In genomic region chr20:21026951-21027350, GRCh38 we compare ENCODE assay signal across 17 cellular contexts.
DNase-seq lines count a peak whose midpoint lies in the region; ATAC-seq, FAIRE-seq and TF ChIP-seq lines count a peak whose summit lies in the region.
"Had no signal": no experiment of that assay in that cellular context is flagged by ENCODE, and none has a peak within 500 bp of the region (broad histone marks: within the 10 kb centered on the region; RNA-seq: fewer than 3 reads in every experiment).

No MANE protein-coding gene starts in this region.

- no peak for TF ChIP-seq EP300 in HepG2 (IDR thresholded peaks at IDR 0.05; ENCODE audit: low read depth in 2 of 2, low read length in 2 of 2)
- no peak for TF ChIP-seq EP300 in HepG2 (CRISPR knock-in tag; IDR thresholded peaks at IDR 0.05; ENCODE audit: borderline replicate concordance)

- CTCF ChIA-PET in HepG2 (lab: Yijun Ruan, JAX; ENCODE audit: low intra/inter-chr PET ratio, low total read pairs), result no interaction called here

- 79% methylated on average over 6 of the region's 6 CpGs for WGBS in HepG2 (ENCODE audit: low lambda C conversion rate)
- WGBS in right lobe of liver (ENCODE audit: insufficient coverage, low coverage, low lambda C conversion rate, missing lambda C conversion rate), result 52% methylated on average over 5 of the region's 6 CpGs
- WGBS in thyroid gland, 2 donors, result 80% methylated on average over 6 of the region's 6 CpGs
- no CpG with 5 or more reads among the region's 6 CpGs for WGBS in H9 (ENCODE audit: extremely low coverage, insufficient read length, low lambda C conversion rate)

- no peak overlapping the region for H2BK12ac ChIP-seq in H9 (ENCODE audit: insufficient read length, low read depth, low read length)

- TF ChIP-seq RAD21 in HepG2 (CRISPR knock-in tag; IDR thresholded peaks at IDR 0.05), result no peak

- peaks cover 56% of the 10 kb centered on the region for H3K4me1 ChIP-seq in HepG2 (ENCODE audit: insufficient read depth, low read length)
- H3K4me1 ChIP-seq in right lobe of liver, result no peaks in the 10 kb centered on the region
- peaks cover 33% of the 10 kb centered on the region for H3K4me1 ChIP-seq in SJCRH30
- peaks cover 21 to 23% of the 10 kb centered on the region in 2 donors for H3K4me1 ChIP-seq in thyroid gland
- H3K4me1 ChIP-seq in neural progenitor cell, result peaks cover 27% of the 10 kb centered on the region
- H3K4me1 ChIP-seq in H9 (ENCODE audit: insufficient read depth, low read length), result no peaks in the 10 kb centered on the region
- H3K4me1 ChIP-seq: BLaER1 treated with 17β-estradiol and CSF1 and Interleukin-3, amounts not matched to agents 10 nM and 100 nM; HAP-1 had no signal

- no peak overlapping the region for H3T11ph ChIP-seq in H9 (ENCODE audit: low read length)

- TF ChIP-seq POLR2A in HepG2 (IDR thresholded peaks at IDR 0.05; ENCODE audit: insufficient read depth in 1 of 2, low read depth in 2 of 2, low read length in 2 of 2) (no peak), right lobe of liver (IDR thresholded peaks at IDR 0.05) (no peak), thyroid gland (IDR thresholded peaks at IDR 0.05) (no peak)

- no peaks in the 10 kb centered on the region for H3K79me1 ChIP-seq in H9 (ENCODE audit: insufficient read depth, low read depth, low read length, poor library complexity, severe bottlenecking)

- H3K4me3 Mint-ChIP-seq in neural progenitor cell (no peak overlapping the region), H9 (no peak overlapping the region)
- H3K4me3 Mint-ChIP-seq: B cell; CD8-positive, alpha-beta T cell; HFFc6 had no signal

- H2BK20ac ChIP-seq in H9 (ENCODE audit: low read depth, low read length, poor library complexity, severe bottlenecking), result no peak overlapping the region

- DNase-seq in HepG2 (ENCODE audit: low spot score), result no peak
- no peak for DNase-seq in right lobe of liver
- peak; percentile 76 for DNase-seq in LoVo (ENCODE audit: low spot score)
- peak; percentile 57 to 75 for DNase-seq in SJCRH30
- peak; percentile 45 to 62 for DNase-seq in thyroid gland
- DNase-seq in neural progenitor cell (ENCODE audit: low spot score), result no peak
- no peak for DNase-seq in H9
- no peak for DNase-seq in iPS-NIHi11 (ENCODE audit: low spot score)
- DNase-seq: Calu3; CD8-positive, alpha-beta T cell; DMS79 treated with DMSO at 0.1 percent for 48 hours; GF-D8; GOT3 had no signal

- H3K27ac ChIP-seq in HepG2 (ENCODE audit: extremely low read length, insufficient read depth, low read length), result no peak overlapping the region
- H3K27ac ChIP-seq in right lobe of liver, result no peak overlapping the region
- peak overlapping the region; percentile 57; the same call in 1 of the 2 replicates for H3K27ac ChIP-seq in SJCRH30
- H3K27ac ChIP-seq in thyroid gland, result no peak overlapping the region
- H3K27ac ChIP-seq in neural progenitor cell, result no peak overlapping the region
- H3K27ac ChIP-seq in H9 (ENCODE audit: insufficient read length, low read depth, low read length), result no peak overlapping the region
- H3K27ac ChIP-seq: BLaER1 treated with 17β-estradiol and CSF1 and Interleukin-3, amounts not matched to agents 10 nM and 100 nM had no signal

- H3K4me3 ChIP-seq in HepG2 (replicated peaks in 1 of 3; ENCODE audit: insufficient read depth in 1 of 3, low read depth in 2 of 3, low read length in 3 of 3), result no peak overlapping the region
- no peak overlapping the region for H3K4me3 ChIP-seq in right lobe of liver
- H3K4me3 ChIP-seq in SJCRH30, result peak overlapping the region; percentile 38
- H3K4me3 ChIP-seq in thyroid gland (replicated peaks in 1 of 3), result no peak overlapping the region
- no peak overlapping the region for H3K4me3 ChIP-seq in neural progenitor cell
- H3K4me3 ChIP-seq: BLaER1 treated with 17β-estradiol and CSF1 and Interleukin-3, amounts not matched to agents 10 nM and 100 nM; HAP-1 had no signal

- H3K36me3 ChIP-seq in HepG2 (replicated peaks in 1 of 2; ENCODE audit: control insufficient read depth in 1 of 2, insufficient read depth in 2 of 2, low read length in 2 of 2) (no peaks in the 10 kb centered on the region), right lobe of liver (no peaks in the 10 kb centered on the region), SJCRH30 (no peaks in the 10 kb centered on the region), thyroid gland (no peaks in the 10 kb centered on the region), neural progenitor cell (no peaks in the 10 kb centered on the region)
- H3K36me3 ChIP-seq: BLaER1 treated with 17β-estradiol and CSF1 and Interleukin-3, amounts not matched to agents 10 nM and 100 nM; HAP-1 had no signal

- no peak overlapping the region for H4K8ac ChIP-seq in H9 (replicated peaks; ENCODE audit: insufficient read length, low read depth, low read length)

- peaks cover 20% of the 10 kb centered on the region for H3K4me1 Mint-ChIP-seq in neural progenitor cell
- peaks cover 4 to 12% of the 10 kb centered on the region in 2 experiments; a peak in 3 of 4 replicates for H3K4me1 Mint-ChIP-seq in H9
- H3K4me1 Mint-ChIP-seq: B cell had no signal

- H4K20me1 ChIP-seq in HepG2 (ENCODE audit: insufficient read depth, low read length), result no peaks in the 10 kb centered on the region
- no peaks in the 10 kb centered on the region for H4K20me1 ChIP-seq in neural progenitor cell (ENCODE audit: low read depth)
- no peaks in the 10 kb centered on the region for H4K20me1 ChIP-seq in H9 (ENCODE audit: control insufficient read depth, insufficient read depth, insufficient read length)
- H4K20me1 ChIP-seq: BLaER1 treated with 17β-estradiol and CSF1 and Interleukin-3, amounts not matched to agents 10 nM and 100 nM had no signal

- no peak overlapping the region for H3K4me2 ChIP-seq in HepG2 (ENCODE audit: low read depth, low read length)
- H3K4me2 ChIP-seq in neural progenitor cell, result no peak overlapping the region
- H3K4me2 ChIP-seq in H9 (ENCODE audit: insufficient read depth, insufficient read length, low read length), result no peak overlapping the region
- H3K4me2 ChIP-seq: BLaER1 treated with 17β-estradiol and CSF1 and Interleukin-3, amounts not matched to agents 10 nM and 100 nM had no signal

- FAIRE-seq in HepG2 (lab: Jason Lieb, UNC), result peak; percentile 57

- H3K56ac ChIP-seq in H9 (ENCODE audit: insufficient read length, low read depth, low read length), result no peak overlapping the region

- H4K91ac ChIP-seq in H9 (ENCODE audit: insufficient read length, low read depth, low read length), result no peak overlapping the region

- no peak overlapping the region for H3K23ac ChIP-seq in H9 (ENCODE audit: insufficient read length, low read depth, low read length)

- no peak overlapping the region for H2BK120ac ChIP-seq in H9 (ENCODE audit: low read depth, low read length, poor library complexity, severe bottlenecking)

- no peak for ATAC-seq in HepG2
- ATAC-seq in right lobe of liver, result no peak
- ATAC-seq: CD8-positive, alpha-beta T cell had no signal

- H3K9me3 ChIP-seq in HepG2 (ENCODE audit: low read length) (no peaks in the 10 kb centered on the region), right lobe of liver (no peaks in the 10 kb centered on the region), SJCRH30 (replicated peaks) (no peaks in the 10 kb centered on the region), thyroid gland (no peaks in the 10 kb centered on the region), neural progenitor cell (ENCODE audit: low read depth) (no peaks in the 10 kb centered on the region), H9 (ENCODE audit: control insufficient read depth, low read depth, low read length) (no peaks in the 10 kb centered on the region)
- H3K9me3 ChIP-seq: BLaER1 treated with 17β-estradiol and CSF1 and Interleukin-3, amounts not matched to agents 10 nM and 100 nM; HAP-1 had no signal

- no peak overlapping the region for H3K4ac ChIP-seq in H9 (ENCODE audit: low read depth, low read length)

- peaks cover 17% of the 10 kb centered on the region for H3K27me3 Mint-ChIP-seq in neural progenitor cell (ENCODE audit: insufficient read depth, low read depth)
- peaks cover 2% of the 10 kb centered on the region; the same call in 1 of the 2 replicates for H3K27me3 Mint-ChIP-seq in H9 (ENCODE audit: low read depth)

- no peak overlapping the region for H3K9ac ChIP-seq in HepG2 (ENCODE audit: insufficient read depth, low read depth, low read length)
- H3K9ac ChIP-seq in neural progenitor cell, result no peak overlapping the region
- H3K9ac ChIP-seq in H9 (ENCODE audit: extremely low read depth, insufficient read length, low read length), result no peak overlapping the region
- H3K9ac ChIP-seq: BLaER1 treated with 17β-estradiol and CSF1 and Interleukin-3, amounts not matched to agents 10 nM and 100 nM had no signal

- no peak overlapping the region for H2AK5ac ChIP-seq in H9 (ENCODE audit: insufficient read length, low read length)

- H3K79me2 ChIP-seq in HepG2 (ENCODE audit: insufficient read depth, low read length), result no peaks in the 10 kb centered on the region
- H3K79me2 ChIP-seq in neural progenitor cell (ENCODE audit: low read depth), result no peaks in the 10 kb centered on the region
- H3K79me2 ChIP-seq in H9 (ENCODE audit: insufficient read depth, low read length), result no peaks in the 10 kb centered on the region

- H2BK15ac ChIP-seq in H9 (ENCODE audit: low read depth, low read length), result no peak overlapping the region

- no peak overlapping the region for H3K18ac ChIP-seq in H9 (ENCODE audit: insufficient read length, low read depth, low read length)

- intact Hi-C loops in HepG2 (cut with micrococcal nuclease; ENCODE audit: unreplicated experiment), result no loop called here
- intact Hi-C loops in right lobe of liver (cut with DNase I), result no loop called here
- intact Hi-C loops in thyroid gland (cut with DNase I), result no loop called here

- no peak overlapping the region for H3K27ac Mint-ChIP-seq in neural progenitor cell
- H3K27ac Mint-ChIP-seq in H9, result no peak overlapping the region
- H3K27ac Mint-ChIP-seq: B cell; CD8-positive, alpha-beta T cell; HFFc6 had no signal

- H4K5ac ChIP-seq in H9 (ENCODE audit: insufficient read length, low read depth, low read length), result no peak overlapping the region

- POLR2A ChIA-PET in HepG2 (lab: Yijun Ruan, JAX), result interaction anchor here (0.9 kb wide), 1 partner anchor 107 kb away, joined by 4 read pairs; no protein-coding TSS in a partner anchor

- H3K36me3 Mint-ChIP-seq in neural progenitor cell (no peaks in the 10 kb centered on the region), H9 (ENCODE audit: insufficient read depth in 1 of 3, low read depth in 3 of 3) (no peaks in the 10 kb centered on the region; a peak in 1 of 7 replicates)
- H3K36me3 Mint-ChIP-seq: CD8-positive, alpha-beta T cell had no signal

- H3K23me2 ChIP-seq in H9 (ENCODE audit: insufficient read length, low read depth, low read length, poor library complexity, severe bottlenecking), result no peaks in the 10 kb centered on the region

- no peak overlapping the region for H2AFZ ChIP-seq in HepG2 (ENCODE audit: low read length)
- no peak overlapping the region for H2AFZ ChIP-seq in neural progenitor cell (replicated peaks)
- H2AFZ ChIP-seq in H9 (ENCODE audit: low read length), result no peak overlapping the region

- no peak overlapping the region for H2BK5ac ChIP-seq in H9 (ENCODE audit: insufficient read length, low read length)

- H3K14ac ChIP-seq in H9 (ENCODE audit: insufficient read depth, low read length), result no peak overlapping the region

- H3K9me3 Mint-ChIP-seq in neural progenitor cell, result peaks cover 6% of the 10 kb centered on the region
- H3K9me3 Mint-ChIP-seq in H9, result no peaks in the 10 kb centered on the region
- H3K9me3 Mint-ChIP-seq: CD8-positive, alpha-beta T cell had no signal

- TF ChIP-seq CTCF in HepG2 (CRISPR knock-in tag; IDR thresholded peaks at IDR 0.05) (no peak), right lobe of liver (IDR thresholded peaks at IDR 0.05) (no peak), thyroid gland (IDR thresholded peaks at IDR 0.05) (no peak), neural progenitor cell (IDR thresholded peaks at IDR 0.05) (no peak), H9 (conservative IDR thresholded peaks at IDR 0.05) (no peak)

- in situ Hi-C loops in HepG2 (cut with HindIII; ENCODE audit: extremely low pct_ligation_motif_present, low pct_unique_long_range_greater_than_20kb), result loop anchor here (10.0 kb wide), 1 partner anchor 162 kb away; no protein-coding TSS in a partner anchor

- H3K27me3 ChIP-seq in HepG2 (ENCODE audit: control insufficient read depth in 1 of 2, insufficient read depth in 2 of 2, low read length in 2 of 2) (no peaks in the 10 kb centered on the region), right lobe of liver (no peaks in the 10 kb centered on the region), SJCRH30 (no peaks in the 10 kb centered on the region), thyroid gland (no peaks in the 10 kb centered on the region), neural progenitor cell (no peaks in the 10 kb centered on the region), H9 (ENCODE audit: insufficient read depth, low read length) (no peaks in the 10 kb centered on the region)
- H3K27me3 ChIP-seq: BLaER1 treated with 17β-estradiol and CSF1 and Interleukin-3, amounts not matched to agents 10 nM and 100 nM had no signal

- H3F3A ChIP-seq in neural progenitor cell (ENCODE audit: low read depth), result no peaks in the 10 kb centered on the region

- no TSS peak for BruUV-seq in HepG2 (replicated peaks; lab: Mats Ljungman, UMichigan)

Comparison
In these comparisons a context has a peak if more than half of its experiments do, and no peak if none do; other contexts are left out.
1. DNase-seq: peak in LoVo (single experiment), SJCRH30 (2 of 2) and thyroid gland (2 of 2); none in HepG2 (single experiment), right lobe of liver (0 of 3), neural progenitor cell (single experiment), H9 (single experiment) and iPS-NIHi11 (single experiment).